ENCODE assay signal across 8 cellular contexts in genomic region chr5:140041492-140042421, GRCh38. TPM values are rescaled to one million over a fixed set of nuclear protein-coding genes. Genes with fewer than 3 reads are reported as not detected.
DNase-seq lines count a peak whose midpoint lies in the region; ATAC-seq and TF ChIP-seq lines count a peak whose summit lies in the region.

No MANE protein-coding gene starts in this region.

- no peaks in the 10 kb centered on the region for H3K9me3 Mint-ChIP-seq in stimulated activated naive CD8-positive, alpha-beta T cell treated with anti-CD3 and anti-CD28 coated beads, Interleukin-15, Interleukin-2, amounts not matched to agents 100 ng/mL and 50 ng/mL, for 24 hours
- H3K9me3 Mint-ChIP-seq in stimulated activated effector memory CD8-positive, alpha-beta T cell treated with anti-CD3 and anti-CD28 coated beads, Interleukin-12 subunit alpha, Interleukin-12 subunit beta, amount 100 ng/mL, for 72 hours: no peaks in the 10 kb centered on the region

- peaks cover 4% of the 10 kb centered on the region; the same call in 1 of the 2 replicates for H3K4me1 ChIP-seq in OCI-LY3 (ENCODE audit: low read length)
- H3K4me1 ChIP-seq in colonic mucosa: no peaks in the 10 kb centered on the region

- H3K36me3 ChIP-seq in OCI-LY3 (replicated peaks; ENCODE audit: low read depth, low read length): no peaks in the 10 kb centered on the region
- no peaks in the 10 kb centered on the region for H3K36me3 ChIP-seq in colonic mucosa

- intact Hi-C loops in colonic mucosa (cut with DNase I): no loop called here

- peaks cover 72% of the 10 kb centered on the region for H3K27me3 Mint-ChIP-seq in stimulated activated naive CD8-positive, alpha-beta T cell treated with anti-CD3 and anti-CD28 coated beads, Interleukin-15, Interleukin-2, amounts not matched to agents 100 ng/mL and 50 ng/mL, for 24 hours

- H3K36me3 Mint-ChIP-seq in stimulated activated naive CD8-positive, alpha-beta T cell treated with anti-CD3 and anti-CD28 coated beads, Interleukin-15, Interleukin-2, amounts not matched to agents 100 ng/mL and 50 ng/mL, for 24 hours (ENCODE audit: low read depth): no peaks in the 10 kb centered on the region
- H3K36me3 Mint-ChIP-seq in stimulated activated effector memory CD8-positive, alpha-beta T cell treated with anti-CD3 and anti-CD28 coated beads, Interleukin-12 subunit alpha, Interleukin-12 subunit beta, amount 100 ng/mL, for 72 hours: no peaks in the 10 kb centered on the region

- no peaks in the 10 kb centered on the region for H3K9me3 ChIP-seq in OCI-LY3 (ENCODE audit: insufficient read depth, low read length)
- H3K9me3 ChIP-seq in colonic mucosa: no peaks in the 10 kb centered on the region

- peaks cover 24% of the 10 kb centered on the region for H3K4me1 Mint-ChIP-seq in stimulated activated naive CD8-positive, alpha-beta T cell treated with anti-CD3 and anti-CD28 coated beads, Interleukin-15, Interleukin-2, amounts not matched to agents 100 ng/mL and 50 ng/mL, for 24 hours (ENCODE audit: low read depth)
- peaks cover 25% of the 10 kb centered on the region for H3K4me1 Mint-ChIP-seq in stimulated activated effector memory CD8-positive, alpha-beta T cell treated with anti-CD3 and anti-CD28 coated beads, Interleukin-12 subunit alpha, Interleukin-12 subunit beta, amount 100 ng/mL, for 72 hours

- no peak for ATAC-seq in stimulated activated naive CD8-positive, alpha-beta T cell treated with anti-CD3 and anti-CD28 coated beads, Interleukin-15, Interleukin-2, amounts not matched to agents 100 U/mL and 50 U/mL, for 24 hours
- ATAC-seq in stimulated activated effector memory CD8-positive, alpha-beta T cell treated with anti-CD3 and anti-CD28 coated beads, Interleukin-12 subunit alpha, Interleukin-12 subunit beta, amount 100 ng/mL, for 72 hours: no peak

- peak overlapping the region; percentile 72 for H3K4me3 Mint-ChIP-seq in stimulated activated naive CD8-positive, alpha-beta T cell treated with anti-CD3 and anti-CD28 coated beads, Interleukin-15, Interleukin-2, amounts not matched to agents 100 ng/mL and 50 ng/mL, for 24 hours
- H3K4me3 Mint-ChIP-seq in stimulated activated effector memory CD8-positive, alpha-beta T cell treated with anti-CD3 and anti-CD28 coated beads, Interleukin-12 subunit alpha, Interleukin-12 subunit beta, amount 100 ng/mL, for 72 hours: peak overlapping the region; percentile 72

- DNase-seq in stimulated activated naive CD8-positive, alpha-beta T cell treated with anti-CD3 and anti-CD28 coated beads, Interleukin-15, Interleukin-2, amounts not matched to agents 100 U/mL and 50 U/mL, for 24 hours: no peak
- DNase-seq in colonic mucosa (peak; percentile 22), kidney tubule cell (ENCODE audit: low spot score) (peak; percentile 77), NCI-H446 treated with DMSO at 0.1 percent for 48 hours (lab: John Stamatoyannopoulos, UW) (no peak), HuH-7 (ENCODE audit: low spot score) (no peak)
- no peak for DNase-seq in stimulated activated effector memory CD8-positive, alpha-beta T cell treated with anti-CD3 and anti-CD28 coated beads, Interleukin-12 subunit alpha, Interleukin-12 subunit beta, amount 100 ng/mL, for 72 hours (ENCODE audit: low spot score in 2 of 2)

- H3K9ac ChIP-seq in OCI-LY3 (ENCODE audit: low read length) (no peak overlapping the region), colonic mucosa (ENCODE audit: low read depth in 2 of 2, low read length in 2 of 2) (peak overlapping the region in 1 of 2 donors; percentile 9)

- H3K27me3 ChIP-seq in OCI-LY3 (ENCODE audit: low read depth, low read length) (peaks cover 44% of the 10 kb centered on the region), colonic mucosa (peaks cover 33% of the 10 kb centered on the region)

- H2AFZ ChIP-seq in OCI-LY3 (ENCODE audit: low read depth, low read length): no peak overlapping the region

- peak overlapping the region; percentile 97; the same call in 1 of the 2 replicates for H3K4me2 ChIP-seq in OCI-LY3 (ENCODE audit: low read length)

- H3K4me3 ChIP-seq in OCI-LY3 (ENCODE audit: low read length): peak overlapping the region; percentile 93; the same call in 1 of the 2 replicates
- peak overlapping the region; percentile 42 for H3K4me3 ChIP-seq in colonic mucosa

- no peaks in the 10 kb centered on the region for H4K20me1 ChIP-seq in OCI-LY3 (ENCODE audit: insufficient read depth, low read length)

- TF ChIP-seq CTCF in OCI-LY3 (IDR thresholded peaks at IDR 0.05; ENCODE audit: low read depth, low read length) (no peak), colonic mucosa (IDR thresholded peaks at IDR 0.05) (no peak)

- no peak overlapping the region for H3K27ac Mint-ChIP-seq in stimulated activated naive CD8-positive, alpha-beta T cell treated with anti-CD3 and anti-CD28 coated beads, Interleukin-15, Interleukin-2, amounts not matched to agents 100 ng/mL and 50 ng/mL, for 24 hours
- H3K27ac Mint-ChIP-seq in stimulated activated effector memory CD8-positive, alpha-beta T cell treated with anti-CD3 and anti-CD28 coated beads, Interleukin-12 subunit alpha, Interleukin-12 subunit beta, amount 100 ng/mL, for 72 hours: no peak overlapping the region

- H3K27ac ChIP-seq in OCI-LY3 (ENCODE audit: low read length) (no peak overlapping the region), colonic mucosa (no peak overlapping the region)

- H3K79me2 ChIP-seq in OCI-LY3 (ENCODE audit: low read length): no peaks in the 10 kb centered on the region

RNA-seq across cellular contexts. Expression of gene NRG2, which starts 1.3 kb away (rescaled TPM):
- total RNA-seq in colonic mucosa: under 1 TPM; 0.10 to 0.48 TPM

Comparison
In these comparisons a context has a peak if more than half of its experiments do, and no peak if none do; other contexts are left out.
1. DNase-seq: peak in colonic mucosa (single experiment) and kidney tubule cell (single experiment); none in stimulated activated naive CD8-positive, alpha-beta T cell treated with anti-CD3 and anti-CD28 coated beads, Interleukin-15, Interleukin-2, amounts not matched to agents 100 U/mL and 50 U/mL, for 24 hours (single experiment), stimulated activated effector memory CD8-positive, alpha-beta T cell treated with anti-CD3 and anti-CD28 coated beads, Interleukin-12 subunit alpha, Interleukin-12 subunit beta, amount 100 ng/mL, for 72 hours (0 of 2), NCI-H446 treated with DMSO at 0.1 percent for 48 hours (single experiment) and HuH-7 (single experiment).